ENCODE assay signal across 9 cellular contexts in genomic region chrX:81202989-81203388, GRCh38. TPM values are rescaled to one million over a fixed set of nuclear protein-coding genes. Genes with fewer than 3 reads are reported as not detected.
DNase-seq lines count a peak whose midpoint lies in the region; TF ChIP-seq lines count a peak whose summit lies in the region.
"Had no signal": no experiment of that assay in that cellular context is flagged by ENCODE, and none has a peak within 500 bp of the region (broad histone marks: within the 10 kb centered on the region; RNA-seq: fewer than 3 reads in every experiment).

No MANE protein-coding gene starts in this region.

- CTCF ChIA-PET in activated CD4-positive, alpha-beta T cell treated with anti-CD3 and anti-CD28 coated beads, Interleukin-2, amount 10 ng/mL, durations not matched to agents 7 days and 5 days (lab: Charles Lee): no interaction called here

- H3K27ac ChIP-seq in testis: peak overlapping the region; percentile 64 to 83

- TF ChIP-seq POLR2A in testis (IDR thresholded peaks at IDR 0.05): no peak

- H3K27me3 ChIP-seq in testis: no peaks in the 10 kb centered on the region

- peak overlapping the region; percentile 60 to 68 for H3K4me3 ChIP-seq in testis

- H3K9me3 ChIP-seq in testis: no peaks in the 10 kb centered on the region

- no peaks in the 10 kb centered on the region for H3K27me3 Mint-ChIP-seq in activated CD4-positive, alpha-beta T cell treated with anti-CD3 and anti-CD28 coated beads, Interleukin-2, amount 10 ng/mL, durations not matched to agents 7 days and 5 days
- H3K27me3 Mint-ChIP-seq in activated naive CD8-positive, alpha-beta T cell treated with anti-CD3 and anti-CD28 coated beads for 36 hours: no peaks in the 10 kb centered on the region
- H3K27me3 Mint-ChIP-seq in immature natural killer cell (ENCODE audit: low read depth in 3 of 3): peaks cover 0 to 4% (median 0%) of the 10 kb centered on the region in 3 donors

- no peaks in the 10 kb centered on the region for H3K36me3 ChIP-seq in testis (ENCODE audit: low read depth, missing control alignments)

- no peaks in the 10 kb centered on the region for H3K9me3 Mint-ChIP-seq in activated CD4-positive, alpha-beta T cell treated with anti-CD3 and anti-CD28 coated beads, Interleukin-2, amount 10 ng/mL, durations not matched to agents 7 days and 5 days
- peaks cover 2% of the 10 kb centered on the region for H3K9me3 Mint-ChIP-seq in activated naive CD8-positive, alpha-beta T cell treated with anti-CD3 and anti-CD28 coated beads for 36 hours
- H3K9me3 Mint-ChIP-seq in immature natural killer cell: no peaks in the 10 kb centered on the region

- no peak for DNase-seq in activated CD4-positive, alpha-beta T cell treated with anti-CD3 and anti-CD28 coated beads, Interleukin-2, amount 10 ng/mL, durations not matched to agents 7 days and 5 days
- no peak for DNase-seq in activated CD4-positive, alpha-beta T cell treated with anti-CD3 and anti-CD28 coated beads, Interleukin-2, amount 50 U/mL, for 48 hours
- no peak for DNase-seq in activated naive CD8-positive, alpha-beta T cell treated with anti-CD3 and anti-CD28 coated beads for 36 hours
- DNase-seq in immature natural killer cell (no peak), testis (no peak), glomerular visceral epithelial cell (ENCODE audit: extremely low spot score) (no peak), ureter (ENCODE audit: low spot score) (no peak)
- DNase-seq in activated CD4-positive, alpha-beta T cell treated with anti-CD3 and anti-CD28 coated beads for 4 hours: no peak
- DNase-seq: NCI-H1048 had no signal

- H3K4me1 Mint-ChIP-seq in activated CD4-positive, alpha-beta T cell treated with anti-CD3 and anti-CD28 coated beads, Interleukin-2, amount 10 ng/mL, durations not matched to agents 7 days and 5 days: peaks cover 35% of the 10 kb centered on the region
- H3K4me1 Mint-ChIP-seq in activated naive CD8-positive, alpha-beta T cell treated with anti-CD3 and anti-CD28 coated beads for 36 hours: peaks cover 38% of the 10 kb centered on the region
- peaks cover 46 to 64% of the 10 kb centered on the region in 2 donors for H3K4me1 Mint-ChIP-seq in immature natural killer cell

- peaks cover 39% of the 10 kb centered on the region for H3K36me3 Mint-ChIP-seq in activated CD4-positive, alpha-beta T cell treated with anti-CD3 and anti-CD28 coated beads, Interleukin-2, amount 10 ng/mL, durations not matched to agents 7 days and 5 days (ENCODE audit: low read depth)
- H3K36me3 Mint-ChIP-seq in activated naive CD8-positive, alpha-beta T cell treated with anti-CD3 and anti-CD28 coated beads for 36 hours: peaks cover 13% of the 10 kb centered on the region
- peaks cover 0 to 4% (median 0%) of the 10 kb centered on the region in 3 donors for H3K36me3 Mint-ChIP-seq in immature natural killer cell

- H3K27ac Mint-ChIP-seq in activated CD4-positive, alpha-beta T cell treated with anti-CD3 and anti-CD28 coated beads, Interleukin-2, amount 10 ng/mL, durations not matched to agents 7 days and 5 days: peak overlapping the region; percentile 98
- peak overlapping the region; percentile 90 for H3K27ac Mint-ChIP-seq in activated naive CD8-positive, alpha-beta T cell treated with anti-CD3 and anti-CD28 coated beads for 36 hours
- H3K27ac Mint-ChIP-seq in immature natural killer cell: peak overlapping the region; percentile 90 to 94 (median 93)

- peak overlapping the region; percentile 98 for H3K4me3 Mint-ChIP-seq in activated CD4-positive, alpha-beta T cell treated with anti-CD3 and anti-CD28 coated beads, Interleukin-2, amount 10 ng/mL, durations not matched to agents 7 days and 5 days
- peak overlapping the region; percentile 91 for H3K4me3 Mint-ChIP-seq in activated naive CD8-positive, alpha-beta T cell treated with anti-CD3 and anti-CD28 coated beads for 36 hours
- peak overlapping the region; percentile 91 to 99 (median 96) for H3K4me3 Mint-ChIP-seq in immature natural killer cell

- intact Hi-C loops in testis (cut with DNase I; ENCODE audit: low total_unique reads): no loop called here

- POLR2A ChIA-PET in activated CD4-positive, alpha-beta T cell treated with anti-CD3 and anti-CD28 coated beads, Interleukin-2, amount 10 ng/mL, durations not matched to agents 7 days and 5 days (lab: Charles Lee): no interaction called here

- no peak for TF ChIP-seq CTCF in testis (IDR thresholded peaks at IDR 0.05)

- WGBS in testis, 2 donors: 10 to 20% methylated on average over 1 of the region's 1 CpG

- no peaks in the 10 kb centered on the region for H3K4me1 ChIP-seq in testis

RNA-seq across cellular contexts. Expression of gene SH3BGRL, which starts 1.1 kb away (rescaled TPM):
- total RNA-seq in activated CD4-positive, alpha-beta T cell treated with anti-CD3 and anti-CD28 coated beads, Interleukin-2, amount 10 ng/mL, durations not matched to agents 7 days and 5 days: 10 to 100 TPM; 79.8 to 84.9 TPM
- 10 to 100 TPM; 32.8 to 32.9 TPM for total RNA-seq in activated naive CD8-positive, alpha-beta T cell treated with anti-CD3 and anti-CD28 coated beads for 36 hours
- 100 to 1,000 TPM; 188 to 334 (median 208) TPM for polyA plus RNA-seq in immature natural killer cell
- total RNA-seq in testis: 100 to 1,000 TPM; 107 to 158 TPM
- polyA plus RNA-seq in testis (ENCODE audit: insufficient read depth, low read depth, low replicate concordance): 95.3 TPM
- total RNA-seq in ureter: 111 TPM

RNA-seq across cellular contexts. Expression of gene HMGN5, which starts 1.3 kb away (rescaled TPM):
- 1 to 10 TPM; 1.4 to 3.2 TPM for total RNA-seq in activated CD4-positive, alpha-beta T cell treated with anti-CD3 and anti-CD28 coated beads, Interleukin-2, amount 10 ng/mL, durations not matched to agents 7 days and 5 days
- total RNA-seq in activated naive CD8-positive, alpha-beta T cell treated with anti-CD3 and anti-CD28 coated beads for 36 hours: 1 to 10 TPM; 3.8 to 3.9 TPM
- 1 to 10 TPM in 2 of 3 donors, under 1 TPM in 1; 0.92 to 6.5 (median 5.6) TPM for polyA plus RNA-seq in immature natural killer cell
- 100 to 1,000 TPM; 105 to 107 TPM for total RNA-seq in testis
- 26.4 TPM for polyA plus RNA-seq in testis (ENCODE audit: insufficient read depth, low read depth, low replicate concordance)
- 4.6 TPM for total RNA-seq in ureter

Comparison
In these comparisons a context has a peak if more than half of its experiments do, and no peak if none do; other contexts are left out.
1. RNA of gene HMGN5, which starts 1.3 kb away (total RNA-seq): 105 to 107 TPM in testis; 4.6 TPM in ureter (single experiment), 3.8 to 3.9 TPM in activated naive CD8-positive, alpha-beta T cell treated with anti-CD3 and anti-CD28 coated beads for 36 hours and 1.4 to 3.2 TPM in activated CD4-positive, alpha-beta T cell treated with anti-CD3 and anti-CD28 coated beads, Interleukin-2, amount 10 ng/mL, durations not matched to agents 7 days and 5 days; every median in the first group is over 10 times any median in the second.
2. Peak in every context shown above with its lines, with median percentiles within 50 percentile points of each other: H3K27ac Mint-ChIP-seq and H3K4me3 Mint-ChIP-seq.